ENCODE assay signal across 8 cellular contexts in genomic region chr2:201643216-201643651, GRCh38. TPM values are rescaled to one million over a fixed set of nuclear protein-coding genes. Genes with fewer than 3 reads are reported as not detected.
DNase-seq lines count a peak whose midpoint lies in the region; ATAC-seq and TF ChIP-seq lines count a peak whose summit lies in the region.

Gene TMEM237 (minus strand): TSS chr2:201643503. CDS start chr2:201643400, 103 bp downstream.

- H3K27ac ChIP-seq in duodenal mucosa (ENCODE audit: low read depth, low read length) (peak within 1 kb of the TSS; percentile 54), lung (ENCODE audit: low read depth in 1 of 2, low read length in 1 of 2) (peak within 1 kb of the TSS; percentile 87 to 93)

- H3K4me1 ChIP-seq in duodenal mucosa (ENCODE audit: control insufficient read depth in 1 of 2, insufficient read depth in 2 of 2, low read length in 2 of 2): peaks cover 6 to 11% of the 10 kb centered on the region in 2 donors
- peaks cover 0 to 5% of the 10 kb centered on the region in 2 donors for H3K4me1 ChIP-seq in lung (ENCODE audit: control insufficient read depth in 2 of 2, insufficient read depth in 2 of 2, low read length in 2 of 2)

- peak within 1 kb of the TSS; percentile 95 for H3K27ac Mint-ChIP-seq in stimulated activated naive B cell treated with anti-CD40 and anti-IgM and Interleukin-4, amounts not matched to agents 10 μg/mL and 1 μg/mL and 100 μg/mL, for 72 hours

- peaks cover 0 to 9% of the 10 kb centered on the region in 2 donors for H3K27me3 Mint-ChIP-seq in stimulated activated naive B cell treated with anti-CD40 and anti-IgM and Interleukin-4, amounts not matched to agents 10 μg/mL and 1 μg/mL and 100 μg/mL, for 72 hours

- DNase-seq in DMS114 treated with DMSO at 0.1 percent for 48 hours (lab: John Stamatoyannopoulos, UW; ENCODE audit: unreplicated experiment): peak; percentile 14
- peak; percentile 42 for DNase-seq in T-helper 9 cell
- DNase-seq in lung (ENCODE audit: low spot score): peak; percentile 54
- peak; percentile 39 for DNase-seq in stimulated activated naive B cell treated with anti-CD40 and anti-IgM and Interleukin-4, amounts not matched to agents 10 μg/mL and 1 μg/mL and 100 μg/mL, for 72 hours
- no peak for DNase-seq in globus pallidus (ENCODE audit: low spot score)

- peak within 1 kb of the TSS; percentile 80 to 96 for H3K4me3 ChIP-seq in duodenal mucosa (ENCODE audit: low read depth in 1 of 2, low read length in 2 of 2)
- H3K4me3 ChIP-seq in lung: peak within 1 kb of the TSS; percentile 57

- TF ChIP-seq CTCF in lung (IDR thresholded peaks at IDR 0.05; ENCODE audit: control extremely low read depth, extremely low read depth): no peak

- no peaks in the 10 kb centered on the region for H3K9me3 ChIP-seq in duodenal mucosa (ENCODE audit: control insufficient read depth in 1 of 2, low read length in 2 of 2)
- no peaks in the 10 kb centered on the region for H3K9me3 ChIP-seq in lung (ENCODE audit: control insufficient read depth in 2 of 2, insufficient read depth in 1 of 2, low read length in 1 of 2)

- ATAC-seq in GM19455 (IDR thresholded peaks at IDR 0.05; ENCODE audit: unreplicated experiment): peak; percentile 43
- peak; percentile 39 for ATAC-seq in HG03558 (IDR thresholded peaks at IDR 0.05; ENCODE audit: extremely low read depth, unreplicated experiment)
- ATAC-seq in lung (ENCODE audit: insufficient read depth, low FRiP score): peak; percentile 51
- ATAC-seq in stimulated activated naive B cell treated with anti-CD40 and anti-IgM and Interleukin-4, amounts not matched to agents 10 μg/mL and 1 μg/mL and 100 μg/mL, for 72 hours (replicated peaks): peak; percentile 59 to 63

- H3K4me1 Mint-ChIP-seq in stimulated activated naive B cell treated with anti-CD40 and anti-IgM and Interleukin-4, amounts not matched to agents 10 μg/mL and 1 μg/mL and 100 μg/mL, for 72 hours: peaks cover 7 to 12% of the 10 kb centered on the region in 2 donors

- no peaks in the 10 kb centered on the region for H3K9me3 Mint-ChIP-seq in stimulated activated naive B cell treated with anti-CD40 and anti-IgM and Interleukin-4, amounts not matched to agents 10 μg/mL and 1 μg/mL and 100 μg/mL, for 72 hours

- 0% methylated on average over 39 of the region's 39 CpGs for WGBS in lung, 2 donors

- H3K27me3 ChIP-seq in duodenal mucosa (ENCODE audit: control insufficient read depth in 1 of 2, insufficient read depth in 2 of 2, low read length in 2 of 2) (no peaks in the 10 kb centered on the region), lung (ENCODE audit: control insufficient read depth, insufficient read depth) (no peaks in the 10 kb centered on the region)

- H3K9ac ChIP-seq in duodenal mucosa (ENCODE audit: low read depth in 1 of 2, low read length in 2 of 2): peak within 1 kb of the TSS; percentile 71 to 77

- H3K4me3 Mint-ChIP-seq in stimulated activated naive B cell treated with anti-CD40 and anti-IgM and Interleukin-4, amounts not matched to agents 10 μg/mL and 1 μg/mL and 100 μg/mL, for 72 hours: peak within 1 kb of the TSS; percentile 92 to 98

- H3K36me3 ChIP-seq in duodenal mucosa (ENCODE audit: control insufficient read depth in 1 of 2, insufficient read depth in 2 of 2, low read length in 2 of 2) (no peaks in the 10 kb centered on the region), lung (ENCODE audit: control insufficient read depth in 2 of 2, insufficient read depth in 2 of 2, low read length in 2 of 2) (peaks cover 0 to 6% of the 10 kb centered on the region in 2 donors)

- peaks cover 0 to 1% of the 10 kb centered on the region in 2 donors for H3K36me3 Mint-ChIP-seq in stimulated activated naive B cell treated with anti-CD40 and anti-IgM and Interleukin-4, amounts not matched to agents 10 μg/mL and 1 μg/mL and 100 μg/mL, for 72 hours

RNA-seq across cellular contexts. Expression of gene TMEM237, which starts in this region (rescaled TPM):
- 10 to 100 TPM; 15.4 to 27.5 TPM for total RNA-seq in lung
- 1 to 10 TPM; 7.0 to 7.7 TPM for polyA plus RNA-seq in lung
